ENCODE assay signal across 1 cellular context in the genomic region with DNA sequence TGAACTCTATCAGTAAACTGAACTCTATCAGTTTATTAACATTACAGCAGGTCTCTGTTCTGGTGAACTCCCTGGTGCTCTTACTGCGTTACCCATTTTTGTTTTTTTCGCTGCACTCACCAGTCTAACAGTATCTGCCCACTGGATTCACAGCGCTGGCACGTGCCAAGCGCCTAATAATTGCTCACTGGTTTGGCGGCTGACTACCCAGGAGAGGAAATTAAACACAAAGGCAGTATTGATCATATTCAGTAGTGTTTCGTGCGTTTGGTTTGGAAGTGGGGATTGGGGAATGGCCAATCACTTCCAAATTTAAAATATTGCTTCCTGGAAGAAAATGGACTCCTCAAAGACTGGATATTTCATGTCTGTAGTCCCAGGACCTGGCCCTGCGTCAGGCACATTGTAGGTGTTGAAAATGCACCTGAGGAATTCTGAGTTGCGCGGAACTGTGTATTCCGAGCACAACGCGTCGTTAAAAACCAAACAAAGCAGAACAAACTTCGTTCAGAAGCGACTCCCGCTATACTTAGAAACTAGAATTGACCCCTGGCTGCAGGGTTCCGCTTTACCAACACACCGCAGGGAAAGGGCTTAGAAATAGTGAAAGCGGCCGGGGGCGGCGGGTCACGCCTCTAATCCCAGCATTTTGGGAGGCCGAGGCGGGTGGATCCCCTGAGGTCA.
A peak's percentile ranks its signal among the peaks of the same experiment; 100 is the strongest.
TF ChIP-seq lines count a peak whose summit lies in the region.

No MANE protein-coding gene starts in this region.

TF ChIP-seq in K562, 482 proteins besides CTCF, POLR2A, EP300 and RAD21 (continued from another document and continues in another):
- TF ChIP-seq, protein P1, sequence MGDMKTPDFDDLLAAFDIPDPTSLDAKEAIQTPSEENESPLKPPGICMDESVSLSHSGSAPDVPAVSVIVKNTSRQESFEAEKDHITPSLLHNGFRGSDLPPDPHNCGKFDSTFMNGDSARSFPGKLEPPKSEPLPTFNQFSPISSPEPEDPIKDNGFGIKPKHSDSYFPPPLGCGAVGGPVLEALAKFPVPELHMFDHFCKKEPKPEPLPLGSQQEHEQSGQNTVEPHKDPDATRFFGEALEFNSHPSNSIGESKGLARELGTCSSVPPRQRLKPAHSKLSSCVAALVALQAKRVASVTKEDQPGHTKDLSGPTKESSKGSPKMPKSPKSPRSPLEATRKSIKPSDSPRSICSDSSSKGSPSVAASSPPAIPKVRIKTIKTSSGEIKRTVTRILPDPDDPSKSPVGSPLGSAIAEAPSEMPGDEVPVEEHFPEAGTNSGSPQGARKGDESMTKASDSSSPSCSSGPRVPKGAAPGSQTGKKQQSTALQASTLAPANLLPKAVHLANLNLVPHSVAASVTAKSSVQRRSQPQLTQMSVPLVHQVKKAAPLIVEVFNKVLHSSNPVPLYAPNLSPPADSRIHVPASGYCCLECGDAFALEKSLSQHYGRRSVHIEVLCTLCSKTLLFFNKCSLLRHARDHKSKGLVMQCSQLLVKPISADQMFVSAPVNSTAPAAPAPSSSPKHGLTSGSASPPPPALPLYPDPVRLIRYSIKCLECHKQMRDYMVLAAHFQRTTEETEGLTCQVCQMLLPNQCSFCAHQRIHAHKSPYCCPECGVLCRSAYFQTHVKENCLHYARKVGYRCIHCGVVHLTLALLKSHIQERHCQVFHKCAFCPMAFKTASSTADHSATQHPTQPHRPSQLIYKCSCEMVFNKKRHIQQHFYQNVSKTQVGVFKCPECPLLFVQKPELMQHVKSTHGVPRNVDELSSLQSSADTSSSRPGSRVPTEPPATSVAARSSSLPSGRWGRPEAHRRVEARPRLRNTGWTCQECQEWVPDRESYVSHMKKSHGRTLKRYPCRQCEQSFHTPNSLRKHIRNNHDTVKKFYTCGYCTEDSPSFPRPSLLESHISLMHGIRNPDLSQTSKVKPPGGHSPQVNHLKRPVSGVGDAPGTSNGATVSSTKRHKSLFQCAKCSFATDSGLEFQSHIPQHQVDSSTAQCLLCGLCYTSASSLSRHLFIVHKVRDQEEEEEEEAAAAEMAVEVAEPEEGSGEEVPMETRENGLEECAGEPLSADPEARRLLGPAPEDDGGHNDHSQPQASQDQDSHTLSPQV (IDR thresholded peaks at IDR 0.05), result peak; percentile 67
- TF ChIP-seq ADNP (tag; IDR thresholded peaks at IDR 0.05), result peak; percentile 89
- TF ChIP-seq MXI1 (IDR thresholded peaks at IDR 0.05; ENCODE audit: low read depth, low read length), result no peak
- TF ChIP-seq MAFF (IDR thresholded peaks at IDR 0.05; ENCODE audit: low read length), result no peak
- 0 out of 2 replicates have a peak, but pooled peaks have one; percentile 43 for TF ChIP-seq ZNF175 (CRISPR knock-in tag; IDR thresholded peaks at IDR 0.05; ENCODE audit: low read depth)
- TF ChIP-seq CUX1 (CRISPR knock-in tag; IDR thresholded peaks at IDR 0.05), result peak; percentile 85; the same call in 1 of the 2 replicates
- TF ChIP-seq TAF1 (IDR thresholded peaks at IDR 0.05; ENCODE audit: control insufficient read depth, extremely low read depth, insufficient read depth, low read length, severe bottlenecking), result no peak
- TF ChIP-seq CREB3 (tag; conservative IDR thresholded peaks at IDR 0.05; ENCODE audit: low read depth), result no peak
- TF ChIP-seq CEBPB (tag; IDR thresholded peaks at IDR 0.05), result no peak
- TF ChIP-seq ZNF174 (CRISPR knock-in tag; IDR thresholded peaks at IDR 0.05), result no peak
- no peak for TF ChIP-seq NFXL1 (CRISPR knock-in tag; IDR thresholded peaks at IDR 0.05)
- no peak for TF ChIP-seq CBFA2T3 (IDR thresholded peaks at IDR 0.05)
- TF ChIP-seq, protein P2, sequence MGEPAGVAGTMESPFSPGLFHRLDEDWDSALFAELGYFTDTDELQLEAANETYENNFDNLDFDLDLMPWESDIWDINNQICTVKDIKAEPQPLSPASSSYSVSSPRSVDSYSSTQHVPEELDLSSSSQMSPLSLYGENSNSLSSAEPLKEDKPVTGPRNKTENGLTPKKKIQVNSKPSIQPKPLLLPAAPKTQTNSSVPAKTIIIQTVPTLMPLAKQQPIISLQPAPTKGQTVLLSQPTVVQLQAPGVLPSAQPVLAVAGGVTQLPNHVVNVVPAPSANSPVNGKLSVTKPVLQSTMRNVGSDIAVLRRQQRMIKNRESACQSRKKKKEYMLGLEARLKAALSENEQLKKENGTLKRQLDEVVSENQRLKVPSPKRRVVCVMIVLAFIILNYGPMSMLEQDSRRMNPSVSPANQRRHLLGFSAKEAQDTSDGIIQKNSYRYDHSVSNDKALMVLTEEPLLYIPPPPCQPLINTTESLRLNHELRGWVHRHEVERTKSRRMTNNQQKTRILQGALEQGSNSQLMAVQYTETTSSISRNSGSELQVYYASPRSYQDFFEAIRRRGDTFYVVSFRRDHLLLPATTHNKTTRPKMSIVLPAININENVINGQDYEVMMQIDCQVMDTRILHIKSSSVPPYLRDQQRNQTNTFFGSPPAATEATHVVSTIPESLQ (CRISPR knock-in tag; IDR thresholded peaks at IDR 0.05), result no peak
- no peak; the same call in 1 of the 2 replicates for TF ChIP-seq TEAD4 (IDR thresholded peaks at IDR 0.05; ENCODE audit: low read length)
- TF ChIP-seq TEAD4 (CRISPR knock-in tag; IDR thresholded peaks at IDR 0.05; ENCODE audit: borderline replicate concordance), result no peak
- no peak for TF ChIP-seq ZBTB8A (IDR thresholded peaks at IDR 0.05; ENCODE audit: partially characterized antibody)
- TF ChIP-seq ZNF696 (CRISPR knock-in tag; conservative IDR thresholded peaks at IDR 0.05), result no peak
- TF ChIP-seq NEUROD1 (IDR thresholded peaks at IDR 0.05; ENCODE audit: borderline replicate concordance, low read depth, low read length, partially characterized antibody), result no peak
- no peak for TF ChIP-seq POLR2AphosphoS2 (IDR thresholded peaks at IDR 0.05; ENCODE audit: low read length)
- TF ChIP-seq KLF10 (CRISPR knock-in tag; IDR thresholded peaks at IDR 0.05), result no peak
- TF ChIP-seq NR2F6 (CRISPR knock-in tag; IDR thresholded peaks at IDR 0.05), result no peak
- no peak for TF ChIP-seq FOXO4 (CRISPR knock-in tag; IDR thresholded peaks at IDR 0.05)
- TF ChIP-seq MYC (IDR thresholded peaks at IDR 0.05; ENCODE audit: low read depth, low read length), result peak; percentile 33; the same call in 1 of the 2 replicates
- TF ChIP-seq MYC (CRISPR knock-in tag; IDR thresholded peaks at IDR 0.05; ENCODE audit: borderline replicate concordance, low read depth), result no peak
- TF ChIP-seq MITF (IDR thresholded peaks at IDR 0.05), result no peak
- no peak for TF ChIP-seq MBD2 (IDR thresholded peaks at IDR 0.05; ENCODE audit: borderline replicate concordance, low read depth)
- no peak for TF ChIP-seq PBX2 (CRISPR knock-in tag; IDR thresholded peaks at IDR 0.05; ENCODE audit: low read depth)
- TF ChIP-seq PBX2 (tag; conservative IDR thresholded peaks at IDR 0.05; ENCODE audit: low read depth), result no peak
- no peak for TF ChIP-seq SREBF2 (CRISPR knock-in tag; IDR thresholded peaks at IDR 0.05)
- TF ChIP-seq ZNF23 (CRISPR knock-in tag; IDR thresholded peaks at IDR 0.05), result no peak
- no peak for TF ChIP-seq POLR3G (IDR thresholded peaks at IDR 0.05; ENCODE audit: extremely low read depth, insufficient read length, insufficient replicate concordance)
- no peak for TF ChIP-seq NR2C2 (CRISPR knock-in tag; IDR thresholded peaks at IDR 0.05)
- TF ChIP-seq NR2C2 (tag; IDR thresholded peaks at IDR 0.05), result peak; percentile 56
- TF ChIP-seq RBM22 (IDR thresholded peaks at IDR 0.05; ENCODE audit: low read depth, low read length, poor library complexity, severe bottlenecking), result no peak
- peak; percentile 71; the same call in 1 of the 2 replicates for TF ChIP-seq BRD4 (IDR thresholded peaks at IDR 0.05)
- TF ChIP-seq NFRKB (IDR thresholded peaks at IDR 0.05; ENCODE audit: low read depth), result no peak
- TF ChIP-seq ZNF12 (CRISPR knock-in tag; IDR thresholded peaks at IDR 0.05), result no peak
- TF ChIP-seq ZNF79 (CRISPR knock-in tag; IDR thresholded peaks at IDR 0.05; ENCODE audit: low read depth), result no peak
- TF ChIP-seq PML (IDR thresholded peaks at IDR 0.05; ENCODE audit: low read length), result no peak
- TF ChIP-seq PTRF (tag; IDR thresholded peaks at IDR 0.05), result no peak
- no peak for TF ChIP-seq TGIF2 (CRISPR knock-in tag; IDR thresholded peaks at IDR 0.05)
- TF ChIP-seq TCF7L2 (IDR thresholded peaks at IDR 0.05; ENCODE audit: low read depth, low read length), result no peak
- no peak for TF ChIP-seq ZNF586 (CRISPR knock-in tag; conservative IDR thresholded peaks at IDR 0.05)
- no peak for TF ChIP-seq HIVEP1 (CRISPR knock-in tag; IDR thresholded peaks at IDR 0.05)
- TF ChIP-seq ZNF766 (CRISPR knock-in tag; conservative IDR thresholded peaks at IDR 0.05), result no peak
- peak; percentile 18; the same call in 1 of the 2 replicates for TF ChIP-seq GTF2E2 (tag; IDR thresholded peaks at IDR 0.05)
- TF ChIP-seq SETDB1 (IDR thresholded peaks at IDR 0.05; ENCODE audit: low read length), result no peak
- TF ChIP-seq ZNF76 (CRISPR knock-in tag; IDR thresholded peaks at IDR 0.05; ENCODE audit: borderline replicate concordance), result no peak
- no peak for TF ChIP-seq CAMTA2 (CRISPR knock-in tag; conservative IDR thresholded peaks at IDR 0.05)
- TF ChIP-seq DACH1 (IDR thresholded peaks at IDR 0.05; ENCODE audit: partially characterized antibody), result peak; percentile 10
